ENCODE assay signal across 14 cellular contexts in the genomic region with DNA sequence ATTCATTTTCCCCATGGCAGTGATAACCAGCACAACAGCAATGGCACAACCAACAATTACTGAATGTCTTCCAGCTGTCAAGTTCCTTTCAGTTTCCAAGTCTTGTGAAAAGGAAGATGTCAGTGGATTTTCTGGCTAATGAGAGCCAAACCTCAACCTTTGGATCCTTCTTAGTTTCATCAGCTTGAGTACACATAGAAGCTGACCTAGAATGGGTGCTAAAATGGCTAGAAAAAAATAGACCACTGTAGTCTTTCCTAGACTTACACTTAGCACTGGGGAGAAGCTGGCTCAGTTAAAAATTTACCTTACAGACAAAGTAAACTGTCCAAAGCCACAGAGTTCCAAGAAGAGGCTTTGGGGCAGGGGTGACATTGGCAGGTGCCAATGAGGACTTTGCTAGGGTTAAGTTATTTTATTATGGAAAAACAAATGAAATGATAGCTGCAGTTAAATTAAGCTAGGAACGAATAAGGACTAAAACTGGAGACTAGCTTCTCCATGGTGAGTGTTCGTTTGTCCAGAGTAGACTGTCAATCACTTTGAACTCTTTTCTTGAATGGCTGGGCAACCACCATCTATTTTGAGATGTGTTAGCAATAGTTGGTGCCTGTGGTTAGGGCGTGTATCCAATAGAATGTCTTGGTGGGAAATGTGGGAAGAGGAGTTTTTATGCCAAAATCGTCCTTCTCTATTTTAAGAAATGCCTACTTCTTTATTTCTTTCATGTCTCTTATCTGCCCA. TPM values are rescaled to one million over a fixed set of nuclear protein-coding genes. Genes with fewer than 3 reads are reported as not detected.
DNase-seq lines count a peak whose midpoint lies in the region; ATAC-seq lines count a peak whose summit lies in the region.
"Had no signal": no experiment of that assay in that cellular context is flagged by ENCODE, and none has a peak within 500 bp of the region (broad histone marks: within the 10 kb centered on the region; RNA-seq: fewer than 3 reads in every experiment).

No MANE protein-coding gene starts in this region.

- no peak overlapping the region for H3K4me3 Mint-ChIP-seq in activated CD4-positive, alpha-beta memory T cell treated with anti-CD3 and anti-CD28 coated beads for 36 hours
- H3K4me3 Mint-ChIP-seq: activated naive CD4-positive, alpha-beta T cell treated with anti-CD3 and anti-CD28 coated beads for 36 hours; H9 had no signal

- peaks cover 19% of the 10 kb centered on the region for H3K27me3 Mint-ChIP-seq in activated CD4-positive, alpha-beta memory T cell treated with anti-CD3 and anti-CD28 coated beads for 36 hours

- peak; percentile 16 for DNase-seq in EH (ENCODE audit: low read depth)
- peak; percentile 88 for DNase-seq in NOMO-1 treated with dmso at 0.1 percent for 144 hours (lab: John Stamatoyannopoulos, UW; ENCODE audit: unreplicated experiment)
- DNase-seq in fibroblast of peridontal ligament (ENCODE audit: extremely low read depth), result peak; percentile 79
- peak; percentile 52 for DNase-seq in pons (ENCODE audit: low spot score)
- no peak for DNase-seq in activated CD4-positive, alpha-beta memory T cell treated with anti-CD3 and anti-CD28 coated beads for 36 hours
- no peak for DNase-seq in DMS114 treated with DMSO at 0.1 percent for 48 hours (lab: John Stamatoyannopoulos, UW; ENCODE audit: unreplicated experiment)
- no peak for DNase-seq in kidney glomerular epithelial cell (lab: John Stamatoyannopoulos, UW)
- DNase-seq: activated naive CD4-positive, alpha-beta T cell treated with anti-CD3 and anti-CD28 coated beads for 36 hours; H9; NCI-H1092; PC-9; T-helper 1 cell had no signal

- CTCF ChIA-PET in activated CD4-positive, alpha-beta memory T cell treated with anti-CD3 and anti-CD28 coated beads for 36 hours (lab: Charles Lee), result no interaction called here

- no peaks in the 10 kb centered on the region for H3K36me3 Mint-ChIP-seq in activated CD4-positive, alpha-beta memory T cell treated with anti-CD3 and anti-CD28 coated beads for 36 hours

- ATAC-seq in HG02870 (IDR thresholded peaks at IDR 0.05; ENCODE audit: unreplicated experiment), result no peak

- intact Hi-C loops in activated CD4-positive, alpha-beta memory T cell treated with anti-CD3 and anti-CD28 coated beads for 36 hours (cut with micrococcal nuclease), result no loop called here

- no peak overlapping the region for H3K27ac Mint-ChIP-seq in activated CD4-positive, alpha-beta memory T cell treated with anti-CD3 and anti-CD28 coated beads for 36 hours
- H3K27ac Mint-ChIP-seq: activated naive CD4-positive, alpha-beta T cell treated with anti-CD3 and anti-CD28 coated beads for 36 hours; H9 had no signal

- H3K4me1 Mint-ChIP-seq in activated CD4-positive, alpha-beta memory T cell treated with anti-CD3 and anti-CD28 coated beads for 36 hours (ENCODE audit: low read depth), result peaks cover 3% of the 10 kb centered on the region

- POLR2A ChIA-PET in activated CD4-positive, alpha-beta memory T cell treated with anti-CD3 and anti-CD28 coated beads for 36 hours (lab: Charles Lee), result no interaction called here

- no peaks in the 10 kb centered on the region for H3K9me3 Mint-ChIP-seq in activated CD4-positive, alpha-beta memory T cell treated with anti-CD3 and anti-CD28 coated beads for 36 hours
- H3K9me3 Mint-ChIP-seq: H9 had no signal

RNA-seq across cellular contexts. Expression of a gene that starts 25.9 kb away (rescaled TPM):
- total RNA-seq in activated CD4-positive, alpha-beta memory T cell treated with anti-CD3 and anti-CD28 coated beads for 36 hours, result 100 to 1,000 TPM; 554 to 573 TPM

RNA-seq across cellular contexts. Expression of a gene that starts 55.5 kb away (rescaled TPM):
- not detected for total RNA-seq in activated CD4-positive, alpha-beta memory T cell treated with anti-CD3 and anti-CD28 coated beads for 36 hours
- total RNA-seq: activated naive CD4-positive, alpha-beta T cell treated with anti-CD3 and anti-CD28 coated beads for 36 hours; H9; osteocyte; PC-9 had no signal

Comparison
In these comparisons a context has a peak if more than half of its experiments do, and no peak if none do; other contexts are left out.
1. DNase-seq: peak in EH (single experiment), NOMO-1 treated with dmso at 0.1 percent for 144 hours (single experiment), fibroblast of peridontal ligament (single experiment) and pons (single experiment); none in activated CD4-positive, alpha-beta memory T cell treated with anti-CD3 and anti-CD28 coated beads for 36 hours (single experiment), DMS114 treated with DMSO at 0.1 percent for 48 hours (single experiment) and kidney glomerular epithelial cell (single experiment).